8 cellular contexts compared by ENCODE assay signal in genomic region chr7:93117852-93118530, GRCh38. TPM values are rescaled to one million over a fixed set of nuclear protein-coding genes. Genes with fewer than 3 reads are reported as not detected.
DNase-seq lines count a peak whose midpoint lies in the region; ATAC-seq and TF ChIP-seq lines count a peak whose summit lies in the region.

TSS of gene SAMD9 (minus strand) at chr7:93117979. CDS start at chr7:93106097, 11,882 bp downstream.

- ATAC-seq in GM19468 (IDR thresholded peaks at IDR 0.05; ENCODE audit: extremely low read depth, unreplicated experiment) (peak; percentile 94), HG03565 (IDR thresholded peaks at IDR 0.05; ENCODE audit: unreplicated experiment) (peak; percentile 100), thoracic aorta (ENCODE audit: insufficient number of reproducible peaks, low FRiP score, low read depth) (peak; percentile 71)

- H3K9me3 ChIP-seq in Caco-2 (no peaks in the 10 kb centered on the region), thoracic aorta (no peaks in the 10 kb centered on the region)

- DNase-seq in Caco-2 (no peak), NCI-H748 treated with DMSO at 0.1 percent for 48 hours (lab: John Stamatoyannopoulos, UW) (peak; percentile 80), epithelial cell of esophagus (ENCODE audit: low read depth) (peak; percentile 85), thoracic aorta (ENCODE audit: low spot score) (peak; percentile 15)
- peak; percentile 72 for DNase-seq in activated CD4-positive, alpha-beta memory T cell treated with anti-CD3 and anti-CD28 coated beads, Interleukin-2, amount 10 ng/mL, durations not matched to agents 7 days and 5 days

- H3K27ac Mint-ChIP-seq in Caco-2 (ENCODE audit: unreplicated experiment) (no peak within 1 kb of the TSS), nephron (peak within 1 kb of the TSS; percentile 18 to 93 (median 92))
- peak within 1 kb of the TSS; percentile 93 for H3K27ac Mint-ChIP-seq in activated CD4-positive, alpha-beta memory T cell treated with anti-CD3 and anti-CD28 coated beads, Interleukin-2, amount 10 ng/mL, durations not matched to agents 7 days and 5 days

- H3K4me1 ChIP-seq in Caco-2 (no peaks in the 10 kb centered on the region), thoracic aorta (ENCODE audit: control insufficient read depth in 1 of 2, low read depth in 2 of 2) (peaks cover 10 to 38% of the 10 kb centered on the region in 2 donors)

- H3K27me3 Mint-ChIP-seq in Caco-2 (ENCODE audit: insufficient read depth, unreplicated experiment) (no peaks in the 10 kb centered on the region), nephron (ENCODE audit: low read depth) (peaks cover 6% of the 10 kb centered on the region)
- no peaks in the 10 kb centered on the region for H3K27me3 Mint-ChIP-seq in activated CD4-positive, alpha-beta memory T cell treated with anti-CD3 and anti-CD28 coated beads, Interleukin-2, amount 10 ng/mL, durations not matched to agents 7 days and 5 days

- CTCF ChIA-PET in Caco-2 (lab: Charles Lee), result no interaction called here
- CTCF ChIA-PET in activated CD4-positive, alpha-beta memory T cell treated with anti-CD3 and anti-CD28 coated beads, Interleukin-2, amount 10 ng/mL, durations not matched to agents 7 days and 5 days (lab: Charles Lee), result interaction anchor here (0.9 to 1.3 kb wide), 6 partner anchors 26 to 694 kb away, joined by 3 to 4 read pairs (median 3); partner anchors contain the start of gene VPS50

- TF ChIP-seq CTCF in Caco-2 (IDR thresholded peaks at IDR 0.05; ENCODE audit: insufficient read depth in 1 of 2, low read depth in 1 of 2, low read length in 1 of 2, severe bottlenecking in 1 of 2, unreplicated experiment in 1 of 2) (no peak), epithelial cell of esophagus (IDR thresholded peaks at IDR 0.05; ENCODE audit: insufficient read depth, low read depth, low read length, missing control alignments) (no peak), nephron (IDR thresholded peaks at IDR 0.05; ENCODE audit: unreplicated experiment in 3 of 3) (no peak), thoracic aorta (IDR thresholded peaks at IDR 0.05) (no peak)

- H3K27ac ChIP-seq in thoracic aorta, result peak within 1 kb of the TSS; percentile 21 to 40

- no peak within 1 kb of the TSS; the same call in 1 of the 2 replicates for H3K4me3 ChIP-seq in Caco-2 (ENCODE audit: low read depth, low read length)
- peak within 1 kb of the TSS; percentile 52 for H3K4me3 ChIP-seq in epithelial cell of esophagus (ENCODE audit: low read length)
- H3K4me3 ChIP-seq in thoracic aorta, result peak within 1 kb of the TSS; percentile 73

- intact Hi-C loops in Caco-2 (cut with micrococcal nuclease; ENCODE audit: unreplicated experiment), result no loop called here

- POLR2A ChIA-PET in Caco-2 (lab: Charles Lee), result no interaction called here
- POLR2A ChIA-PET in activated CD4-positive, alpha-beta memory T cell treated with anti-CD3 and anti-CD28 coated beads, Interleukin-2, amount 10 ng/mL, durations not matched to agents 7 days and 5 days (lab: Charles Lee), result interaction anchor here (0.7 to 3.2 kb wide), 33 partner anchors 8 to 872 kb away, joined by 3 to 46 read pairs (median 4); partner anchors contain the start of genes ANKIB1, CDK6, FAM133B and KRIT1

- no TSS peak for BruUV-seq in Caco-2 (replicated peaks; lab: Mats Ljungman, UMichigan)

- no peaks in the 10 kb centered on the region for H3K36me3 ChIP-seq in Caco-2 (ENCODE audit: control insufficient read depth, insufficient read depth, low read length)
- no peaks in the 10 kb centered on the region for H3K36me3 ChIP-seq in thoracic aorta

- H3K4me1 Mint-ChIP-seq in Caco-2 (ENCODE audit: low read depth, unreplicated experiment), result peaks cover 12% of the 10 kb centered on the region
- peaks cover 52% of the 10 kb centered on the region for H3K4me1 Mint-ChIP-seq in activated CD4-positive, alpha-beta memory T cell treated with anti-CD3 and anti-CD28 coated beads, Interleukin-2, amount 10 ng/mL, durations not matched to agents 7 days and 5 days
- H3K4me1 Mint-ChIP-seq in nephron, result peaks cover 17% of the 10 kb centered on the region

- H3K36me3 Mint-ChIP-seq in Caco-2 (ENCODE audit: insufficient read depth, unreplicated experiment) (no peaks in the 10 kb centered on the region), nephron (ENCODE audit: low read depth) (no peaks in the 10 kb centered on the region)
- peaks cover 87% of the 10 kb centered on the region for H3K36me3 Mint-ChIP-seq in activated CD4-positive, alpha-beta memory T cell treated with anti-CD3 and anti-CD28 coated beads, Interleukin-2, amount 10 ng/mL, durations not matched to agents 7 days and 5 days (ENCODE audit: low read depth)

- H3K9me3 Mint-ChIP-seq in Caco-2 (ENCODE audit: unreplicated experiment), result peaks cover 10% of the 10 kb centered on the region
- peaks cover 35% of the 10 kb centered on the region for H3K9me3 Mint-ChIP-seq in activated CD4-positive, alpha-beta memory T cell treated with anti-CD3 and anti-CD28 coated beads, Interleukin-2, amount 10 ng/mL, durations not matched to agents 7 days and 5 days
- H3K9me3 Mint-ChIP-seq in nephron, result peaks cover 16% of the 10 kb centered on the region

- H3K4me3 Mint-ChIP-seq in Caco-2 (ENCODE audit: unreplicated experiment) (peak within 1 kb of the TSS; percentile 64), nephron (peak within 1 kb of the TSS; percentile 36 to 86 (median 85))
- H3K4me3 Mint-ChIP-seq in activated CD4-positive, alpha-beta memory T cell treated with anti-CD3 and anti-CD28 coated beads, Interleukin-2, amount 10 ng/mL, durations not matched to agents 7 days and 5 days, result peak within 1 kb of the TSS; percentile 98

- H3K27me3 ChIP-seq in Caco-2 (replicated peaks; ENCODE audit: control insufficient read depth, insufficient read depth, low read length) (no peaks in the 10 kb centered on the region), thoracic aorta (replicated peaks; ENCODE audit: insufficient read depth) (no peaks in the 10 kb centered on the region)

RNA-seq across cellular contexts. Expression of gene SAMD9, which starts in this region (rescaled TPM):
- 0.32 and 0.64 TPM in 2 replicates for total RNA-seq in Caco-2 (2022)
- 10 to 100 TPM; 92.0 to 94.9 TPM for total RNA-seq in activated CD4-positive, alpha-beta memory T cell treated with anti-CD3 and anti-CD28 coated beads, Interleukin-2, amount 10 ng/mL, durations not matched to agents 7 days and 5 days
- total RNA-seq in thoracic aorta, result 10 to 100 TPM; 10.2 TPM

Comparison
In these comparisons a context has a peak if more than half of its experiments do, and no peak if none do; other contexts are left out.
1. RNA of gene SAMD9 (total RNA-seq): 92.0 to 94.9 TPM in activated CD4-positive, alpha-beta memory T cell treated with anti-CD3 and anti-CD28 coated beads, Interleukin-2, amount 10 ng/mL, durations not matched to agents 7 days and 5 days; 10.2 TPM in thoracic aorta and 0.32 to 0.64 TPM in Caco-2; every median in the first group is over 4 times any median in the second.
2. DNase-seq: peak in NCI-H748 treated with DMSO at 0.1 percent for 48 hours (single experiment), activated CD4-positive, alpha-beta memory T cell treated with anti-CD3 and anti-CD28 coated beads, Interleukin-2, amount 10 ng/mL, durations not matched to agents 7 days and 5 days (single experiment), epithelial cell of esophagus (single experiment) and thoracic aorta (single experiment); none in Caco-2 (0 of 2).
3. Peak in every context shown above with its lines, with median percentiles within 50 percentile points of each other: H3K4me3 Mint-ChIP-seq and ATAC-seq.